ENCODE assay signal across 13 cellular contexts in genomic region chr5:35302544-35302943, GRCh38.
DNase-seq lines count a peak whose midpoint lies in the region; ATAC-seq and FAIRE-seq lines count a peak whose summit lies in the region.
"Had no signal": no experiment of that assay in that cellular context is flagged by ENCODE, and none has a peak within 500 bp of the region (broad histone marks: within the 10 kb centered on the region; RNA-seq: fewer than 3 reads in every experiment).

No MANE protein-coding gene starts in this region.

- ATAC-seq in GM18868 (IDR thresholded peaks at IDR 0.05; ENCODE audit: unreplicated experiment): peak; percentile 96
- ATAC-seq in GM21447 (IDR thresholded peaks at IDR 0.05; ENCODE audit: unreplicated experiment): peak; percentile 91
- ATAC-seq in HG02981 (IDR thresholded peaks at IDR 0.05; ENCODE audit: unreplicated experiment): peak; percentile 96
- ATAC-seq in HG03571 (IDR thresholded peaks at IDR 0.05; ENCODE audit: unreplicated experiment): peak; percentile 96

- no peak for FAIRE-seq in frontal cortex (lab: Jason Lieb, UNC)
- FAIRE-seq: endometrium had no signal

- DNase-seq in NCI-H774 (lab: John Stamatoyannopoulos, UW): no peak
- DNase-seq in activated CD4-positive, CD25-positive, alpha-beta regulatory T cell (lab: John Stamatoyannopoulos, UW): no peak
- DNase-seq in frontal cortex (ENCODE audit: low spot score in 2 of 2): no peak
- no peak for DNase-seq in DMS53 treated with DMSO at 0.1 percent for 48 hours (lab: John Stamatoyannopoulos, UW; ENCODE audit: unreplicated experiment)
- DNase-seq: activated CD4-positive, CD25-positive, alpha-beta regulatory T cell treated with anti-CD3 and anti-CD28 coated beads, Interleukin-2, amount 50 U/mL, for 72 hours; brain microvascular endothelial cell; NCI-H526 treated with DMSO at 0.1 percent for 48 hours; stimulated activated CD4-positive, alpha-beta T cell treated with anti-CD3 and anti-CD28 coated beads, Interleukin-15, amount 100 ng/mL, for 24 hours had no signal
